In genomic region chr14:38743941-38744611, GRCh38 we compare ENCODE assay signal across 14 cellular contexts.
DNase-seq lines count a peak whose midpoint lies in the region; ATAC-seq and TF ChIP-seq lines count a peak whose summit lies in the region.
"Had no signal": no experiment of that assay in that cellular context is flagged by ENCODE, and none has a peak within 500 bp of the region (broad histone marks: within the 10 kb centered on the region; RNA-seq: fewer than 3 reads in every experiment).

No MANE protein-coding gene starts in this region.

- POLR2A ChIA-PET in activated CD4-positive, alpha-beta T cell treated with anti-CD3 and anti-CD28 coated beads for 36 hours (lab: Charles Lee): no interaction called here

- no peaks in the 10 kb centered on the region for H3F3A ChIP-seq in GM23338 (replicated peaks; ENCODE audit: low read depth)

- peaks cover 2% of the 10 kb centered on the region for H3K4me1 Mint-ChIP-seq in activated CD4-positive, alpha-beta T cell treated with anti-CD3 and anti-CD28 coated beads for 36 hours
- H3K4me1 Mint-ChIP-seq in GM23338: peaks cover 6% of the 10 kb centered on the region; the same call in 2 of the 3 replicates
- H3K4me1 Mint-ChIP-seq in neural crest cell: no peaks in the 10 kb centered on the region
- H3K4me1 Mint-ChIP-seq: CD4-positive, alpha-beta memory T cell had no signal

- peak; percentile 74 for ATAC-seq in activated CD4-positive, alpha-beta T cell treated with anti-CD3 and anti-CD28 coated beads for 36 hours
- ATAC-seq in GM23338: no peak
- ATAC-seq: A549 had no signal

- H2AFZ ChIP-seq in GM23338: peak overlapping the region; percentile 24; the same call in 1 of the 2 replicates

- H3K27ac ChIP-seq in GM23338 (ENCODE audit: low read depth): no peak overlapping the region
- H3K27ac ChIP-seq: A549, C4-2B had no signal

- H4K20me1 ChIP-seq in GM23338 (replicated peaks; ENCODE audit: insufficient read depth): no peaks in the 10 kb centered on the region

- no peak overlapping the region for H3K4me3 Mint-ChIP-seq in activated CD4-positive, alpha-beta T cell treated with anti-CD3 and anti-CD28 coated beads for 36 hours
- H3K4me3 Mint-ChIP-seq in GM23338: no peak overlapping the region
- no peak overlapping the region for H3K4me3 Mint-ChIP-seq in neural crest cell
- H3K4me3 Mint-ChIP-seq: CD4-positive, alpha-beta memory T cell; H9 had no signal

- H3K79me2 ChIP-seq in GM23338 (replicated peaks; ENCODE audit: insufficient read depth): no peaks in the 10 kb centered on the region

- peaks cover 1% of the 10 kb centered on the region for H3K9me3 Mint-ChIP-seq in activated CD4-positive, alpha-beta T cell treated with anti-CD3 and anti-CD28 coated beads for 36 hours (ENCODE audit: low read depth)
- no peaks in the 10 kb centered on the region; the same call in 1 of the 3 replicates for H3K9me3 Mint-ChIP-seq in GM23338
- no peaks in the 10 kb centered on the region for H3K9me3 Mint-ChIP-seq in neural crest cell
- H3K9me3 Mint-ChIP-seq: H9 had no signal

- no peaks in the 10 kb centered on the region for H3K27me3 Mint-ChIP-seq in activated CD4-positive, alpha-beta T cell treated with anti-CD3 and anti-CD28 coated beads for 36 hours
- H3K27me3 Mint-ChIP-seq in GM23338 (ENCODE audit: insufficient read depth, low read depth, poor library complexity) (peaks cover 4% of the 10 kb centered on the region), neural crest cell (ENCODE audit: low read depth) (peaks cover 3% of the 10 kb centered on the region)

- H3K4me3 ChIP-seq in GM23338: no peak overlapping the region
- H3K4me3 ChIP-seq in Jurkat, Clone E6-1 (ENCODE audit: low read length): no peak overlapping the region
- H3K4me3 ChIP-seq: A549 had no signal

- peak; percentile 27 for DNase-seq in activated CD4-positive, alpha-beta T cell treated with anti-CD3 and anti-CD28 coated beads for 36 hours
- no peak for DNase-seq in activated CD4-positive, alpha-beta T cell treated with anti-CD3 and anti-CD28 coated beads, Interleukin-2, amount 50 U/mL, for 48 hours
- DNase-seq in GM23338 (ENCODE audit: low spot score) (no peak), neural crest cell (ENCODE audit: low read depth, low spot score) (no peak), posterior vena cava (ENCODE audit: low spot score) (no peak)
- peak; percentile 37 for DNase-seq in Jurkat, Clone E6-1 (ENCODE audit: low read depth, low spot score)
- DNase-seq: BE2C; CD4-positive, alpha-beta memory T cell; DMS79; EL; GOT3; H9 had no signal

- CTCF ChIA-PET in activated CD4-positive, alpha-beta T cell treated with anti-CD3 and anti-CD28 coated beads for 36 hours (lab: Charles Lee): no interaction called here

- H3K9me2 ChIP-seq in GM23338 (ENCODE audit: insufficient read depth): no peaks in the 10 kb centered on the region

- no peaks in the 10 kb centered on the region for H3K36me3 Mint-ChIP-seq in activated CD4-positive, alpha-beta T cell treated with anti-CD3 and anti-CD28 coated beads for 36 hours (ENCODE audit: low read depth)
- H3K36me3 Mint-ChIP-seq in GM23338 (ENCODE audit: low read depth): no peaks in the 10 kb centered on the region
- H3K36me3 Mint-ChIP-seq in neural crest cell (ENCODE audit: low read depth): no peaks in the 10 kb centered on the region
- H3K36me3 Mint-ChIP-seq: CD4-positive, alpha-beta memory T cell had no signal

- TF ChIP-seq CTCF in GM23338 (conservative IDR thresholded peaks at IDR 0.05; ENCODE audit: low read depth in 2 of 2) (no peak), neural crest cell (conservative IDR thresholded peaks at IDR 0.05) (no peak)

- H3K27me3 ChIP-seq in GM23338 (ENCODE audit: insufficient read depth): no peaks in the 10 kb centered on the region
- H3K27me3 ChIP-seq: BE2C had no signal

- H3K4me1 ChIP-seq in GM23338 (ENCODE audit: insufficient read depth): no peaks in the 10 kb centered on the region
- H3K4me1 ChIP-seq: A549 had no signal

- no peaks in the 10 kb centered on the region for H3K36me3 ChIP-seq in GM23338 (ENCODE audit: insufficient read depth)
- H3K36me3 ChIP-seq: BE2C had no signal

- no peak overlapping the region for H3K4me2 ChIP-seq in GM23338
- H3K4me2 ChIP-seq: A549 had no signal

- H3K27ac Mint-ChIP-seq in activated CD4-positive, alpha-beta T cell treated with anti-CD3 and anti-CD28 coated beads for 36 hours: no peak overlapping the region
- H3K27ac Mint-ChIP-seq in GM23338 (no peak overlapping the region), neural crest cell (ENCODE audit: unreplicated experiment) (peak overlapping the region; percentile 29)
- H3K27ac Mint-ChIP-seq: CD4-positive, alpha-beta memory T cell had no signal

- intact Hi-C loops in activated CD4-positive, alpha-beta T cell treated with anti-CD3 and anti-CD28 coated beads for 36 hours (cut with DNase I, micrococcal nuclease): no loop called here
- intact Hi-C loops in posterior vena cava (cut with DNase I): no loop called here

TF ChIP-seq in GM23338, 12 proteins besides CTCF, POLR2A, EP300 and RAD21 (continues in another document):
- no peak for TF ChIP-seq STAT1 (IDR thresholded peaks at IDR 0.05; ENCODE audit: unreplicated experiment)
- no peak for TF ChIP-seq NANOG (IDR thresholded peaks at IDR 0.05; ENCODE audit: borderline replicate concordance)
- no peak for TF ChIP-seq ZNF114 (CRISPR knock-in tag; IDR thresholded peaks at IDR 0.05)
- TF ChIP-seq JUNB (IDR thresholded peaks at IDR 0.05; ENCODE audit: unreplicated experiment): no peak
- no peak for TF ChIP-seq CREB1 (CRISPR knock-in tag; IDR thresholded peaks at IDR 0.05; ENCODE audit: low read depth)
- TF ChIP-seq EZH2phosphoT487 (IDR thresholded peaks at IDR 0.05; ENCODE audit: unreplicated experiment): no peak
- TF ChIP-seq POLR2AphosphoS5 (IDR thresholded peaks at IDR 0.05; ENCODE audit: low read depth): no peak
- no peak for TF ChIP-seq REST (IDR thresholded peaks at IDR 0.05; ENCODE audit: unreplicated experiment)
- TF ChIP-seq ZNF331 (CRISPR knock-in tag; IDR thresholded peaks at IDR 0.05; ENCODE audit: low read depth): no peak
- no peak for TF ChIP-seq EZH2 (IDR thresholded peaks at IDR 0.05; ENCODE audit: low read depth, unreplicated experiment)

Comparison
In these comparisons a context has a peak if more than half of its experiments do, and no peak if none do; other contexts are left out.
1. DNase-seq: peak in activated CD4-positive, alpha-beta T cell treated with anti-CD3 and anti-CD28 coated beads for 36 hours (single experiment) and Jurkat, Clone E6-1 (single experiment); none in activated CD4-positive, alpha-beta T cell treated with anti-CD3 and anti-CD28 coated beads, Interleukin-2, amount 50 U/mL, for 48 hours (0 of 2), GM23338 (single experiment), neural crest cell (single experiment) and posterior vena cava (single experiment).